Comparison of ENCODE assay signal across 24 cellular contexts in the genomic region with DNA sequence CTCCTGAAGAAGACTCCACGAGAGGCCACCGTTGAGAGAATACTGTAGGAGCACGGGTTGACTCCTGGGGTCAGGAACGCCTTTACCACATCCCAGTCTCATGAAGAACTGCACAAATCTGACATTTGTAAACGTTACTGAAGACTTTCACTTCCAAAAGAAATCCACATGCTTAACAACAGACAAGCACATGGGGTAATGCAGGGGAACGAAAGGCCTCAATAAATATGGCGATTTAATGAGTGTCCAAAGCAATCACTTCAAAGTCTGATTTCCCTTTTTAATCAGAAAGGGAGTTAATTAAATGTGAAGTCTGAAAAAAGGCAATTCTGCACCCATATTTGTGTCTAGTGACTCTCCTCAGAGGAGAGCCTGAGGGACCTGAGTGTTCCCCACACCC.
"Had no signal": no experiment of that assay in that cellular context is flagged by ENCODE, and none has a peak within 500 bp of the region (broad histone marks: within the 10 kb centered on the region; RNA-seq: fewer than 3 reads in every experiment).

No MANE protein-coding gene starts in this region.

- H3K9me3 ChIP-seq: MG63 had no signal

- H3K9me3 Mint-ChIP-seq: activated B cell treated with CpG ODN at 0.5 μM for 24 hours; activated CD4-positive, alpha-beta memory T cell treated with anti-CD3 and anti-CD28 coated beads for 36 hours; activated CD4-positive, alpha-beta T cell treated with anti-CD3 and anti-CD28 coated beads, Interleukin-2, amount 10 ng/mL, durations not matched to agents 7 days and 5 days; activated naive CD4-positive, alpha-beta T cell treated with anti-CD3 and anti-CD28 coated beads, Interleukin-2, amount 50 U/mL, for 72 hours; activated naive CD8-positive, alpha-beta T cell treated with anti-CD3 and anti-CD28 coated beads, Interleukin-2, amount 50 U/mL, for 24 hours; activated T-cell treated with anti-CD3 and anti-CD28 coated beads, Interleukin-2, amount 50 U/mL, for 4 hours; IgD-negative memory B cell; T-cell had no signal

- H3K27me3 ChIP-seq: MG63 had no signal

- H3K36me3 ChIP-seq: MG63 had no signal

- H3K4me1 Mint-ChIP-seq: activated B cell treated with CpG ODN at 0.5 μM for 24 hours; activated CD4-positive, alpha-beta T cell treated with anti-CD3 and anti-CD28 coated beads, Interleukin-2, amount 10 ng/mL, durations not matched to agents 7 days and 5 days; activated naive CD8-positive, alpha-beta T cell treated with anti-CD3 and anti-CD28 coated beads, Interleukin-2, amount 50 U/mL, for 24 hours; IgD-negative memory B cell; T-cell had no signal

- H3K27ac ChIP-seq: SK-N-MC had no signal

- DNase-seq: activated B cell treated with CpG ODN at 0.5 μM for 24 hours; activated CD4-positive, alpha-beta memory T cell treated with anti-CD3 and anti-CD28 coated beads for 36 hours; activated CD4-positive, alpha-beta T cell treated with anti-CD3 and anti-CD28 coated beads, Interleukin-2, amount 10 ng/mL, durations not matched to agents 7 days and 5 days; activated CD8-positive, alpha-beta memory T cell treated with anti-CD3 and anti-CD28 coated beads for 24 hours; activated effector memory CD4-positive, alpha-beta T cell treated with anti-CD3 and anti-CD28 coated beads, Interleukin-2, amount 50 U/mL, for 16 hours; activated naive CD4-positive, alpha-beta T cell treated with Interleukin-2 at 50 U/mL for 16 hours; activated naive CD8-positive, alpha-beta T cell treated with anti-CD3 and anti-CD28 coated beads, Interleukin-2, amount 50 U/mL, for 24 hours; activated T-cell treated with anti-CD3 and anti-CD28 coated beads, Interleukin-2, amount 50 U/mL, for 4 hours; amniotic stem cell; NCI-H1417 treated with DMSO at 0.1 percent for 48 hours; NCI-H1694 treated with DMSO at 0.1 percent for 48 hours; NCI-H345; NCI-H510A; NCI-H526 treated with DMSO at 0.1 percent for 48 hours; NCI-H82; NK-92 treated with Interleukin-12 subunit alpha and Interleukin-12 subunit beta, amount 100 ng/mL, for 24 hours; SIG-M5; T-cell; T-helper 2 cell; T1000 had no signal

- H3K27ac Mint-ChIP-seq: activated B cell treated with CpG ODN at 0.5 μM for 24 hours; activated CD4-positive, alpha-beta memory T cell treated with anti-CD3 and anti-CD28 coated beads for 36 hours; activated CD4-positive, alpha-beta T cell treated with anti-CD3 and anti-CD28 coated beads, Interleukin-2, amount 10 ng/mL, durations not matched to agents 7 days and 5 days; activated naive CD4-positive, alpha-beta T cell treated with anti-CD3 and anti-CD28 coated beads, Interleukin-2, amount 50 U/mL, for 72 hours; activated naive CD8-positive, alpha-beta T cell treated with anti-CD3 and anti-CD28 coated beads, Interleukin-2, amount 50 U/mL, for 24 hours; IgD-negative memory B cell; T-cell had no signal

- H3K36me3 Mint-ChIP-seq: activated CD4-positive, alpha-beta memory T cell treated with anti-CD3 and anti-CD28 coated beads for 36 hours; activated naive CD4-positive, alpha-beta T cell treated with anti-CD3 and anti-CD28 coated beads, Interleukin-2, amount 50 U/mL, for 72 hours; IgD-negative memory B cell; T-cell had no signal

- H3K4me3 ChIP-seq: MG63, SK-N-MC had no signal

- ATAC-seq: activated naive CD4-positive, alpha-beta T cell treated with anti-CD3 and anti-CD28 coated beads, Interleukin-2, amount 50 U/mL, for 72 hours; activated naive CD8-positive, alpha-beta T cell treated with anti-CD3 and anti-CD28 coated beads, Interleukin-2, amount 50 U/mL, for 24 hours; activated T-cell treated with anti-CD3 and anti-CD28 coated beads, Interleukin-2, amount 50 U/mL, for 4 hours; T-cell had no signal

- H3K4me3 Mint-ChIP-seq: activated B cell treated with CpG ODN at 0.5 μM for 24 hours; activated CD4-positive, alpha-beta memory T cell treated with anti-CD3 and anti-CD28 coated beads for 36 hours; activated CD4-positive, alpha-beta T cell treated with anti-CD3 and anti-CD28 coated beads, Interleukin-2, amount 10 ng/mL, durations not matched to agents 7 days and 5 days; activated naive CD8-positive, alpha-beta T cell treated with anti-CD3 and anti-CD28 coated beads, Interleukin-2, amount 50 U/mL, for 24 hours; activated T-cell treated with anti-CD3 and anti-CD28 coated beads, Interleukin-2, amount 50 U/mL, for 4 hours; T-cell had no signal
